In genomic region chr18:61975526-61976326, GRCh38 we compare ENCODE assay signal across 13 cellular contexts.
A peak's percentile ranks its signal among the peaks of the same experiment; 100 is the strongest.
DNase-seq lines count a peak whose midpoint lies in the region; ATAC-seq, FAIRE-seq and TF ChIP-seq lines count a peak whose summit lies in the region.
"Had no signal": no experiment of that assay in that cellular context is flagged by ENCODE, and none has a peak within 500 bp of the region (broad histone marks: within the 10 kb centered on the region; RNA-seq: fewer than 3 reads in every experiment).

No MANE protein-coding gene starts in this region.

- 89 to 93% methylated on average over 9 of the region's 9 CpGs for WGBS in lower leg skin, 2 donors
- 77 to 81% methylated on average over 9 of the region's 9 CpGs for WGBS in esophagus squamous epithelium, 2 donors
- 83% methylated on average over 9 of the region's 9 CpGs for WGBS in sigmoid colon, 2 donors

- no peaks in the 10 kb centered on the region; the same call in 1 of the 2 replicates for H3F3A ChIP-seq in OCI-LY1 (ENCODE audit: insufficient read depth, low read length)

- H3K27me3 ChIP-seq in OCI-LY1 (ENCODE audit: insufficient read depth, low read length) (no peaks in the 10 kb centered on the region), keratinocyte (ENCODE audit: control insufficient read depth, extremely low read depth, insufficient read depth, low read length) (no peaks in the 10 kb centered on the region), esophagus squamous epithelium (no peaks in the 10 kb centered on the region), sigmoid colon (no peaks in the 10 kb centered on the region)
- H3K27me3 ChIP-seq: hepatocyte had no signal

- H3K9ac ChIP-seq in OCI-LY1 (ENCODE audit: low read length) (no peak overlapping the region), keratinocyte (ENCODE audit: control insufficient read depth, extremely low read depth, insufficient read depth, low read length) (no peak overlapping the region)

- no peaks in the 10 kb centered on the region for H3K9me1 ChIP-seq in keratinocyte (ENCODE audit: control insufficient read depth, extremely low read depth, insufficient read depth, low read length)

- no peaks in the 10 kb centered on the region for H3K9me2 ChIP-seq in OCI-LY1 (ENCODE audit: low read depth, low read length)

- no peak overlapping the region for H2AFZ ChIP-seq in OCI-LY1 (ENCODE audit: low read length)
- no peak overlapping the region for H2AFZ ChIP-seq in keratinocyte (ENCODE audit: control insufficient read depth, low read length)
- H2AFZ ChIP-seq: hepatocyte had no signal

- DNase-seq in activated CD4-positive, alpha-beta T cell treated with anti-CD3 and anti-CD28 coated beads for 4 hours: peak; percentile 14 to 38
- no peak for DNase-seq in activated CD4-positive, alpha-beta T cell treated with anti-CD3 and anti-CD28 coated beads for 1 hour
- DNase-seq in keratinocyte (ENCODE audit: low read depth, low spot score): no peak
- no peak for DNase-seq in lower leg skin (ENCODE audit: low spot score in 2 of 2)
- DNase-seq in esophagus squamous epithelium (lab: John Stamatoyannopoulos, UW): no peak
- DNase-seq in sigmoid colon: no peak
- DNase-seq: NCI-H2029, SIG-M5 had no signal

- H3K79me2 ChIP-seq in OCI-LY1 (ENCODE audit: insufficient read depth, low read length) (no peaks in the 10 kb centered on the region), keratinocyte (ENCODE audit: control insufficient read depth, insufficient read depth, low read length) (no peaks in the 10 kb centered on the region)
- H3K79me2 ChIP-seq: hepatocyte had no signal

- H3K27ac ChIP-seq in OCI-LY1 (ENCODE audit: low read depth, low read length, poor library complexity, severe bottlenecking) (no peak overlapping the region), keratinocyte (ENCODE audit: control insufficient read depth, insufficient read depth, low read length) (no peak overlapping the region), esophagus squamous epithelium (no peak overlapping the region), sigmoid colon (no peak overlapping the region)
- H3K27ac ChIP-seq: hepatocyte had no signal

- H3K36me3 ChIP-seq in OCI-LY1 (ENCODE audit: insufficient read depth, low read length): no peaks in the 10 kb centered on the region
- H3K36me3 ChIP-seq in keratinocyte (ENCODE audit: control insufficient read depth in 2 of 2, extremely low read depth in 1 of 2, insufficient read depth in 2 of 2, low read length in 2 of 2): no peaks in the 10 kb centered on the region
- H3K36me3 ChIP-seq in esophagus squamous epithelium: no peaks in the 10 kb centered on the region
- H3K36me3 ChIP-seq in sigmoid colon: no peaks in the 10 kb centered on the region

- TF ChIP-seq CTCF in OCI-LY1 (IDR thresholded peaks at IDR 0.05; ENCODE audit: low read length) (no peak), keratinocyte (optimal IDR thresholded peaks at IDR 0.05 in 1 of 3, IDR thresholded peaks at IDR 0.05 in 1 of 3, conservative IDR thresholded peaks at IDR 0.05 in 1 of 3; ENCODE audit: extremely low read depth in 1 of 3, insufficient read depth in 2 of 3, low read length in 3 of 3) (no peak), lower leg skin (IDR thresholded peaks at IDR 0.05) (no peak), esophagus squamous epithelium (IDR thresholded peaks at IDR 0.05) (no peak), sigmoid colon (IDR thresholded peaks at IDR 0.05) (no peak)

- no peak for TF ChIP-seq EP300 in sigmoid colon (IDR thresholded peaks at IDR 0.05)

- H3K4me2 ChIP-seq in OCI-LY1 (ENCODE audit: low read length) (peak overlapping the region; percentile 9; the same call in 1 of the 2 replicates), keratinocyte (ENCODE audit: control insufficient read depth, extremely low read depth, insufficient read depth, low read depth, low read length) (no peak overlapping the region)
- H3K4me2 ChIP-seq: hepatocyte, smooth muscle cell had no signal

- peak; percentile 39 for ATAC-seq in GM21576 (IDR thresholded peaks at IDR 0.05; ENCODE audit: unreplicated experiment)

- intact Hi-C loops in lower leg skin (cut with DNase I; ENCODE audit: low total_unique reads) (no loop called here), esophagus squamous epithelium (cut with DNase I) (no loop called here), sigmoid colon (cut with DNase I) (no loop called here)

- TF ChIP-seq POLR2A in lower leg skin (IDR thresholded peaks at IDR 0.05): no peak
- no peak for TF ChIP-seq POLR2A in esophagus squamous epithelium (IDR thresholded peaks at IDR 0.05)
- no peak for TF ChIP-seq POLR2A in sigmoid colon (IDR thresholded peaks at IDR 0.05)

- dilution Hi-C loops in keratinocyte (cut with MboI; ENCODE audit: extremely low pct_ligation_motif_present, low sequenced_read_pairs): no loop called here

- H3K9me3 ChIP-seq in OCI-LY1 (ENCODE audit: low read length): no peaks in the 10 kb centered on the region
- H3K9me3 ChIP-seq in keratinocyte (ENCODE audit: control insufficient read depth, low read depth, low read length): no peaks in the 10 kb centered on the region
- no peaks in the 10 kb centered on the region for H3K9me3 ChIP-seq in esophagus squamous epithelium
- H3K9me3 ChIP-seq in sigmoid colon: peaks cover 0 to 2% (median 0%) of the 10 kb centered on the region in 4 donors

- H4K20me1 ChIP-seq in OCI-LY1 (ENCODE audit: insufficient read depth, low read length) (no peaks in the 10 kb centered on the region), keratinocyte (ENCODE audit: control insufficient read depth, extremely low read depth, insufficient read depth, low read length) (no peaks in the 10 kb centered on the region)

- H3K4me3 ChIP-seq in OCI-LY1 (ENCODE audit: low read depth, low read length, poor library complexity, severe bottlenecking) (peak overlapping the region; percentile 4), keratinocyte (ENCODE audit: control insufficient read depth in 2 of 3, extremely low read depth in 1 of 3, insufficient read depth in 2 of 3, low read depth in 1 of 3, low read length in 3 of 3) (no peak overlapping the region), lower leg skin (ENCODE audit: low read depth, poor library complexity, severe bottlenecking) (no peak overlapping the region), esophagus squamous epithelium (no peak overlapping the region), sigmoid colon (no peak overlapping the region)
- H3K4me3 ChIP-seq: hepatocyte, smooth muscle cell had no signal

- peak; percentile 20 for FAIRE-seq in keratinocyte (lab: Jason Lieb, UNC)
- FAIRE-seq: A204.1 had no signal

- H3K4me1 ChIP-seq in OCI-LY1 (ENCODE audit: insufficient read depth, low read length, severe bottlenecking): peaks cover 7% of the 10 kb centered on the region
- H3K4me1 ChIP-seq in keratinocyte (ENCODE audit: control insufficient read depth, extremely low read depth, insufficient read depth, low read length): no peaks in the 10 kb centered on the region
- peaks cover 0 to 13% (median 0%) of the 10 kb centered on the region in 3 donors for H3K4me1 ChIP-seq in esophagus squamous epithelium
- peaks cover 0 to 18% (median 7%) of the 10 kb centered on the region in 4 donors for H3K4me1 ChIP-seq in sigmoid colon

Comparison
In these comparisons a context has a peak if more than half of its experiments do, and no peak if none do; other contexts are left out.
1. DNase-seq: peak in activated CD4-positive, alpha-beta T cell treated with anti-CD3 and anti-CD28 coated beads for 4 hours (2 of 2); none in activated CD4-positive, alpha-beta T cell treated with anti-CD3 and anti-CD28 coated beads for 1 hour (single experiment), keratinocyte (single experiment), lower leg skin (0 of 2), esophagus squamous epithelium (single experiment) and sigmoid colon (single experiment).